Comparison of ENCODE assay signal across 23 cellular contexts in genomic region chrX:56975611-56976010, GRCh38. TPM values are rescaled to one million over a fixed set of nuclear protein-coding genes. Genes with fewer than 3 reads are reported as not detected.
DNase-seq lines count a peak whose midpoint lies in the region; TF ChIP-seq lines count a peak whose summit lies in the region.
"Had no signal": no experiment of that assay in that cellular context is flagged by ENCODE, and none has a peak within 500 bp of the region (broad histone marks: within the 10 kb centered on the region; RNA-seq: fewer than 3 reads in every experiment).

No MANE protein-coding gene starts in this region.

- H3K79me2 ChIP-seq in OCI-LY7 (ENCODE audit: insufficient read depth, low read depth, low read length) (no peaks in the 10 kb centered on the region), osteoblast (ENCODE audit: insufficient read depth, low read length) (no peaks in the 10 kb centered on the region), H9 (ENCODE audit: insufficient read depth, low read length) (no peaks in the 10 kb centered on the region)

- H3K27me3 ChIP-seq in breast epithelium: peaks cover 0 to 11% of the 10 kb centered on the region in 2 donors
- H3K27me3 ChIP-seq in osteoblast (ENCODE audit: insufficient read depth, low read length): no peaks in the 10 kb centered on the region
- H3K27me3 ChIP-seq in H9 (ENCODE audit: insufficient read depth, low read length): no peaks in the 10 kb centered on the region
- H3K27me3 ChIP-seq: sigmoid colon had no signal

- peaks cover 57% of the 10 kb centered on the region for H3K27me3 Mint-ChIP-seq in MCF 10A (ENCODE audit: insufficient read depth, unreplicated experiment)
- H3K27me3 Mint-ChIP-seq in H9 (ENCODE audit: low read depth): no peaks in the 10 kb centered on the region
- H3K27me3 Mint-ChIP-seq: stimulated activated naive CD8-positive, alpha-beta T cell treated with anti-CD3 and anti-CD28 coated beads, Interleukin-15, Interleukin-2, amounts not matched to agents 100 ng/mL and 50 ng/mL, for 24 hours had no signal

- H2AFZ ChIP-seq in OCI-LY7 (ENCODE audit: low read length) (no peak overlapping the region), osteoblast (ENCODE audit: low read length) (no peak overlapping the region), H9 (ENCODE audit: low read length) (no peak overlapping the region)

- BruUV-seq in MCF 10A (replicated peaks; lab: Mats Ljungman, UMichigan): no TSS peak
- no TSS peak for BruUV-seq in OCI-LY7 (replicated peaks; lab: Mats Ljungman, UMichigan)

- no peak overlapping the region for H2AK5ac ChIP-seq in H9 (ENCODE audit: insufficient read length, low read length)

- no peak overlapping the region for H3K4ac ChIP-seq in H9 (ENCODE audit: low read depth, low read length)

- H3K4me1 ChIP-seq in breast epithelium (no peaks in the 10 kb centered on the region), OCI-LY7 (ENCODE audit: insufficient read depth, low read length, poor library complexity, severe bottlenecking) (no peaks in the 10 kb centered on the region), osteoblast (ENCODE audit: insufficient read depth, low read length) (no peaks in the 10 kb centered on the region), H9 (ENCODE audit: insufficient read depth, low read length) (no peaks in the 10 kb centered on the region)
- H3K4me1 ChIP-seq: BLaER1 treated with 17β-estradiol and CSF1 and Interleukin-3, amounts not matched to agents 10 nM and 100 nM; prostate gland; sigmoid colon had no signal

- no peak overlapping the region for H2BK20ac ChIP-seq in H9 (ENCODE audit: low read depth, low read length, poor library complexity, severe bottlenecking)

- no peak overlapping the region for H4K91ac ChIP-seq in H9 (ENCODE audit: insufficient read length, low read depth, low read length)

- H3K9ac ChIP-seq in H9 (ENCODE audit: extremely low read depth, insufficient read length, low read length): no peak overlapping the region
- H3K9ac ChIP-seq: BLaER1 treated with 17β-estradiol and CSF1 and Interleukin-3, amounts not matched to agents 10 nM and 100 nM had no signal

- H3K23ac ChIP-seq in H9 (ENCODE audit: insufficient read length, low read depth, low read length): no peak overlapping the region

- H3K56ac ChIP-seq in H9 (ENCODE audit: insufficient read length, low read depth, low read length): no peak overlapping the region

- no peak for TF ChIP-seq CTCF in MCF 10A (IDR thresholded peaks at IDR 0.05; ENCODE audit: unreplicated experiment)
- no peak for TF ChIP-seq CTCF in breast epithelium (IDR thresholded peaks at IDR 0.05)
- TF ChIP-seq CTCF in OCI-LY7 (conservative IDR thresholded peaks at IDR 0.05; ENCODE audit: low read length): 0 out of 2 replicates have a peak, but pooled peaks have one; percentile 30
- TF ChIP-seq CTCF in epithelial cell of esophagus (IDR thresholded peaks at IDR 0.05; ENCODE audit: insufficient read depth, low read depth, low read length, missing control alignments): peak; percentile 3
- TF ChIP-seq CTCF in osteoblast (IDR thresholded peaks at IDR 0.05; ENCODE audit: extremely low read depth, low read depth, low read length): peak; percentile 26
- TF ChIP-seq CTCF in H9 (conservative IDR thresholded peaks at IDR 0.05): no peak

- H4K5ac ChIP-seq in H9 (ENCODE audit: insufficient read length, low read depth, low read length): no peak overlapping the region

- H3K36me3 ChIP-seq in breast epithelium: no peaks in the 10 kb centered on the region
- no peaks in the 10 kb centered on the region for H3K36me3 ChIP-seq in OCI-LY7 (ENCODE audit: insufficient read depth, low read length)
- H3K36me3 ChIP-seq in osteoblast (ENCODE audit: insufficient read depth, low read length): peaks cover 2% of the 10 kb centered on the region
- H3K36me3 ChIP-seq: BLaER1 treated with 17β-estradiol and CSF1 and Interleukin-3, amounts not matched to agents 10 nM and 100 nM; prostate gland had no signal

- H4K20me1 ChIP-seq in OCI-LY7 (ENCODE audit: insufficient read depth, low read length) (no peaks in the 10 kb centered on the region), osteoblast (ENCODE audit: insufficient read depth, low read length) (no peaks in the 10 kb centered on the region), H9 (ENCODE audit: control insufficient read depth, insufficient read depth, insufficient read length) (no peaks in the 10 kb centered on the region)
- H4K20me1 ChIP-seq: BLaER1 treated with 17β-estradiol and CSF1 and Interleukin-3, amounts not matched to agents 10 nM and 100 nM had no signal

- H2BK12ac ChIP-seq in H9 (ENCODE audit: insufficient read length, low read depth, low read length): no peak overlapping the region

- no peaks in the 10 kb centered on the region for H3K4me1 Mint-ChIP-seq in MCF 10A (ENCODE audit: insufficient read depth, unreplicated experiment)
- H3K4me1 Mint-ChIP-seq in H9: no peaks in the 10 kb centered on the region

- no peak overlapping the region for H2BK15ac ChIP-seq in H9 (ENCODE audit: low read depth, low read length)

- H3T11ph ChIP-seq in H9 (ENCODE audit: low read length): no peak overlapping the region

- peaks cover 25% of the 10 kb centered on the region for H3K36me3 Mint-ChIP-seq in MCF 10A (ENCODE audit: insufficient read depth, unreplicated experiment)
- H3K36me3 Mint-ChIP-seq in H9 (ENCODE audit: insufficient read depth in 1 of 3, low read depth in 3 of 3): peaks cover 28 to 56% (median 45%) of the 10 kb centered on the region in 3 experiments

- H3K9me2 ChIP-seq in OCI-LY7 (ENCODE audit: insufficient read depth, low read length): no peaks in the 10 kb centered on the region

- H3K27ac Mint-ChIP-seq in MCF 10A (ENCODE audit: low read depth, unreplicated experiment) (no peak overlapping the region), H9 (no peak overlapping the region)
- H3K27ac Mint-ChIP-seq: activated CD8-positive, alpha-beta T cell treated with anti-CD3 and anti-CD28 coated beads, Interleukin-2, amount 10 ng/mL, durations not matched to agents 7 days and 5 days; stimulated activated naive CD8-positive, alpha-beta T cell treated with anti-CD3 and anti-CD28 coated beads, Interleukin-15, Interleukin-2, amounts not matched to agents 100 ng/mL and 50 ng/mL, for 24 hours had no signal

- intact Hi-C loops in MCF 10A (cut with micrococcal nuclease): loop anchor here (5.0 kb wide), 1 partner anchor 153 kb away; no protein-coding TSS in a partner anchor
- intact Hi-C loops in breast epithelium (cut with DNase I; ENCODE audit: low total_unique reads): no loop called here
- intact Hi-C loops in OCI-LY7 (cut with micrococcal nuclease; ENCODE audit: unreplicated experiment): loop anchor here (5.0 kb wide), 1 partner anchor 168 kb away; no protein-coding TSS in a partner anchor

- POLR2A ChIA-PET in MCF 10A (lab: Yijun Ruan, JAX) (no interaction called here), OCI-LY7 (lab: Charles Lee) (no interaction called here)

- H3K18ac ChIP-seq in H9 (ENCODE audit: insufficient read length, low read depth, low read length): no peak overlapping the region

- H2BK5ac ChIP-seq in H9 (ENCODE audit: insufficient read length, low read length): no peak overlapping the region

- H3K14ac ChIP-seq in H9 (ENCODE audit: insufficient read depth, low read length): no peak overlapping the region

- H3K27ac ChIP-seq in breast epithelium (no peak overlapping the region), OCI-LY7 (ENCODE audit: low read depth, low read length, poor library complexity, severe bottlenecking) (no peak overlapping the region), osteoblast (ENCODE audit: low read depth, low read length) (no peak overlapping the region), H9 (ENCODE audit: insufficient read length, low read depth, low read length) (no peak overlapping the region)
- H3K27ac ChIP-seq: BLaER1 treated with 17β-estradiol and CSF1 and Interleukin-3, amounts not matched to agents 10 nM and 100 nM; prostate gland; sigmoid colon had no signal

- no peak overlapping the region for H3K4me2 ChIP-seq in OCI-LY7 (ENCODE audit: low read length)
- H3K4me2 ChIP-seq in osteoblast (ENCODE audit: insufficient read depth, low read length): no peak overlapping the region
- no peak overlapping the region for H3K4me2 ChIP-seq in H9 (ENCODE audit: insufficient read depth, insufficient read length, low read length)
- H3K4me2 ChIP-seq: BLaER1 treated with 17β-estradiol and CSF1 and Interleukin-3, amounts not matched to agents 10 nM and 100 nM had no signal

- H3K9me3 ChIP-seq in breast epithelium (no peaks in the 10 kb centered on the region), OCI-LY7 (ENCODE audit: low read length) (no peaks in the 10 kb centered on the region), osteoblast (ENCODE audit: low read depth, low read length) (no peaks in the 10 kb centered on the region), H9 (ENCODE audit: control insufficient read depth, low read depth, low read length) (no peaks in the 10 kb centered on the region)
- H3K9me3 ChIP-seq: BLaER1 treated with 17β-estradiol and CSF1 and Interleukin-3, amounts not matched to agents 10 nM and 100 nM; prostate gland; sigmoid colon had no signal

- no peaks in the 10 kb centered on the region for H3K23me2 ChIP-seq in H9 (ENCODE audit: insufficient read length, low read depth, low read length, poor library complexity, severe bottlenecking)

- CTCF ChIA-PET in MCF 10A (lab: Yijun Ruan, JAX): interaction anchor here (1.0 to 4.2 kb wide), 2 partner anchors 171 to 172 kb away, joined by 3 to 69 read pairs; no protein-coding TSS in a partner anchor
- CTCF ChIA-PET in OCI-LY7 (lab: Charles Lee; ENCODE audit: unreplicated experiment): no interaction called here

- H3K4me3 ChIP-seq in breast epithelium (no peak overlapping the region), OCI-LY7 (ENCODE audit: low read depth, low read length, poor library complexity, severe bottlenecking) (no peak overlapping the region), epithelial cell of esophagus (ENCODE audit: low read length) (no peak overlapping the region), osteoblast (ENCODE audit: insufficient read depth, low read length) (no peak overlapping the region)
- H3K4me3 ChIP-seq: BLaER1 treated with 17β-estradiol and CSF1 and Interleukin-3, amounts not matched to agents 10 nM and 100 nM; lung; prostate gland; sigmoid colon had no signal

- H3K9me3 Mint-ChIP-seq in MCF 10A (ENCODE audit: unreplicated experiment) (no peaks in the 10 kb centered on the region), H9 (peaks cover 34 to 37% of the 10 kb centered on the region in 2 experiments)
- H3K9me3 Mint-ChIP-seq: stimulated activated naive CD8-positive, alpha-beta T cell treated with anti-CD3 and anti-CD28 coated beads, Interleukin-15, Interleukin-2, amounts not matched to agents 100 ng/mL and 50 ng/mL, for 24 hours had no signal

- no peak overlapping the region for H3K4me3 Mint-ChIP-seq in MCF 10A (ENCODE audit: unreplicated experiment)
- no peak overlapping the region for H3K4me3 Mint-ChIP-seq in H9
- H3K4me3 Mint-ChIP-seq: activated CD8-positive, alpha-beta T cell treated with anti-CD3 and anti-CD28 coated beads, Interleukin-2, amount 10 ng/mL, durations not matched to agents 7 days and 5 days; stimulated activated naive CD8-positive, alpha-beta T cell treated with anti-CD3 and anti-CD28 coated beads, Interleukin-15, Interleukin-2, amounts not matched to agents 100 ng/mL and 50 ng/mL, for 24 hours had no signal

- WGBS in H9 (ENCODE audit: extremely low coverage, insufficient read length, low lambda C conversion rate): no CpG with 5 or more reads among the region's 2 CpGs

- peak; percentile 13 for DNase-seq in MCF 10A (ENCODE audit: unreplicated experiment)
- DNase-seq in breast epithelium (ENCODE audit: low spot score in 2 of 2): no peak
- DNase-seq in OCI-LY7 (ENCODE audit: low spot score): peak; percentile 1
- peak; percentile 10 for DNase-seq in epithelial cell of esophagus (ENCODE audit: low read depth)
- no peak for DNase-seq in osteoblast (ENCODE audit: insufficient read length, low spot score, missing footprints)
- no peak for DNase-seq in NCI-H748 (lab: John Stamatoyannopoulos, UW; ENCODE audit: unreplicated experiment)
- no peak for DNase-seq in H9
- DNase-seq in GM19238 (ENCODE audit: insufficient read length, low spot score): no peak
- DNase-seq: activated CD8-positive, alpha-beta T cell treated with anti-CD3 and anti-CD28 coated beads, Interleukin-2, amount 10 ng/mL, durations not matched to agents 7 days and 5 days; activated gamma-delta T cell; activated T-cell treated with anti-CD3 and anti-CD28 coated beads for 4 hours; Calu3; KBM-7; NCI-H1694 treated with DMSO at 0.1 percent for 48 hours; NCI-H2227 treated with DMSO at 0.1 percent for 48 hours; NCI-H774; SHP77 treated with DMSO at 0.1 percent for 48 hours; sigmoid colon; stimulated activated CD4-positive, alpha-beta T cell treated with anti-CD3 and anti-CD28 coated beads, Interleukin-15, amount 100 ng/mL, for 24 hours had no signal

- no peak overlapping the region for H4K8ac ChIP-seq in H9 (replicated peaks; ENCODE audit: insufficient read length, low read depth, low read length)

- no peak for TF ChIP-seq POLR2A in breast epithelium (IDR thresholded peaks at IDR 0.05)

- H2BK120ac ChIP-seq in H9 (ENCODE audit: low read depth, low read length, poor library complexity, severe bottlenecking): no peak overlapping the region

- H3K79me1 ChIP-seq in H9 (ENCODE audit: insufficient read depth, low read depth, low read length, poor library complexity, severe bottlenecking): no peaks in the 10 kb centered on the region

RNA-seq across cellular contexts. Expression of gene SPIN3, which starts 19.7 kb away (rescaled TPM):
- 22.5 and 22.7 TPM in 2 replicates for total RNA-seq in MCF 10A (2022)
- total RNA-seq in breast epithelium: 10 to 100 TPM; 13.4 to 17.1 (median 13.8) TPM
- not detected in 2 replicates for total RNA-seq in OCI-LY7 (2014; rRNA removed; shearing (Covaris generic))
- not detected in 2 replicates for total RNA-seq in OCI-LY7 (2022)
- total RNA-seq in osteoblast: 10.9 and 11.2 TPM in 2 replicates
- 23.3 and 23.5 TPM in 2 replicates for total RNA-seq in H9 (2021)

Comparison
In these comparisons a context has a peak if more than half of its experiments do, and no peak if none do; other contexts are left out.
1. DNase-seq: peak in MCF 10A (single experiment), OCI-LY7 (single experiment) and epithelial cell of esophagus (single experiment); none in breast epithelium (0 of 2), osteoblast (single experiment), NCI-H748 (single experiment), H9 (single experiment) and GM19238 (single experiment).
2. CTCF ChIP-seq: peak in OCI-LY7 (single experiment), epithelial cell of esophagus (single experiment) and osteoblast (single experiment); none in MCF 10A (single experiment), breast epithelium (0 of 3) and H9 (single experiment).
3. RNA of gene SPIN3, which starts 19.7 kb away (total RNA-seq): 23.3 to 23.5 TPM in H9, 22.5 to 22.7 TPM in MCF 10A, 13.4 to 17.1 TPM in breast epithelium and 10.9 to 11.2 TPM in osteoblast; not detected in OCI-LY7; every median in the first group is over 10 times any median in the second.